ENCODE assay signal across 1 cellular context in genomic region chr1:20194770-20195463, GRCh38.
TF ChIP-seq lines count a peak whose summit lies in the region.

No MANE protein-coding gene starts in this region.

TF ChIP-seq in K562, 482 proteins besides CTCF, POLR2A, EP300 and RAD21 (continued from another document and continues in another):
- TF ChIP-seq ZBTB40 (IDR thresholded peaks at IDR 0.05) (0 out of 2 replicates have a peak, but pooled peaks have one; percentile 19), ZBTB40 (CRISPR knock-in tag; IDR thresholded peaks at IDR 0.05) (no peak), CUX1 (CRISPR knock-in tag; IDR thresholded peaks at IDR 0.05) (no peak), HDGF (IDR thresholded peaks at IDR 0.05) (no peak), HMBOX1 (IDR thresholded peaks at IDR 0.05) (peak; percentile 78; the same call in 1 of the 2 replicates), ZNF766 (CRISPR knock-in tag; conservative IDR thresholded peaks at IDR 0.05) (0 out of 2 replicates have a peak, but pooled peaks have one; percentile 32), MYNN (IDR thresholded peaks at IDR 0.05) (0 out of 2 replicates have a peak, but pooled peaks have one; percentile 12), MYNN (CRISPR knock-in tag; IDR thresholded peaks at IDR 0.05) (no peak), NRF1 (conservative IDR thresholded peaks at IDR 0.05 in 1 of 2, IDR thresholded peaks at IDR 0.05 in 1 of 2) (peak in 1 of 2 experiments; percentile 28; a peak in 2 of 4 replicates), FOS (IDR thresholded peaks at IDR 0.05; ENCODE audit: extremely low read depth, insufficient read length) (no peak), TFAM (CRISPR knock-in tag; conservative IDR thresholded peaks at IDR 0.05) (no peak), TOE1 (IDR thresholded peaks at IDR 0.05; ENCODE audit: borderline replicate concordance) (0 out of 2 replicates have a peak, but pooled peaks have one; percentile 32), TOE1 (CRISPR knock-in tag; IDR thresholded peaks at IDR 0.05; ENCODE audit: borderline replicate concordance, low read depth) (no peak), RB1 (IDR thresholded peaks at IDR 0.05; ENCODE audit: low read depth) (0 out of 2 replicates have a peak, but pooled peaks have one; percentile 23), MYC (IDR thresholded peaks at IDR 0.05; ENCODE audit: low read depth, low read length) (peak; percentile 60; the same call in 1 of the 2 replicates), MYC (CRISPR knock-in tag; IDR thresholded peaks at IDR 0.05; ENCODE audit: borderline replicate concordance, low read depth) (no peak), MCM2 (IDR thresholded peaks at IDR 0.05; ENCODE audit: low read depth) (no peak), ZNF280A (IDR thresholded peaks at IDR 0.05; ENCODE audit: low read depth, partially characterized antibody) (no peak), SMARCA5 (IDR thresholded peaks at IDR 0.05) (no peak), ID3 (CRISPR knock-in tag; IDR thresholded peaks at IDR 0.05) (no peak), ID3 (tag; IDR thresholded peaks at IDR 0.05) (no peak), SOX6 (IDR thresholded peaks at IDR 0.05) (0 out of 2 replicates have a peak, but pooled peaks have one; percentile 16), POLR2H (tag; IDR thresholded peaks at IDR 0.05; ENCODE audit: low read depth) (peak; percentile 65), LEF1 (IDR thresholded peaks at IDR 0.05) (0 out of 2 replicates have a peak, but pooled peaks have one; percentile 15), ZNF778 (CRISPR knock-in tag; IDR thresholded peaks at IDR 0.05) (no peak), SMAD4 (CRISPR knock-in tag; conservative IDR thresholded peaks at IDR 0.05) (peak; percentile 83), SREBF2 (CRISPR knock-in tag; IDR thresholded peaks at IDR 0.05) (no peak), DMBX1 (CRISPR knock-in tag; IDR thresholded peaks at IDR 0.05; ENCODE audit: borderline replicate concordance) (peak; percentile 81; the same call in 1 of the 2 replicates), ATF7 (IDR thresholded peaks at IDR 0.05) (peak; percentile 23; the same call in 1 of the 2 replicates), ZNF134 (CRISPR knock-in tag; conservative IDR thresholded peaks at IDR 0.05) (no peak), KLF16 (IDR thresholded peaks at IDR 0.05) (peak; percentile 42; the same call in 1 of the 2 replicates), JUND (IDR thresholded peaks at IDR 0.05; ENCODE audit: borderline replicate concordance, low read depth, low read length) (0 out of 2 replicates have a peak, but pooled peaks have one; percentile 35), JUND (tag; IDR thresholded peaks at IDR 0.05; ENCODE audit: borderline replicate concordance, low read depth, low read length) (peak; percentile 51; the same call in 1 of the 3 replicates), CC2D1A (IDR thresholded peaks at IDR 0.05) (0 out of 2 replicates have a peak, but pooled peaks have one; percentile 33), HDAC2 (IDR thresholded peaks at IDR 0.05) (0 out of 2 replicates have a peak, but pooled peaks have one; percentile 48), ZNF644 (tag; IDR thresholded peaks at IDR 0.05; ENCODE audit: low read depth) (0 out of 2 replicates have a peak, but pooled peaks have one; percentile 21), TFE3 (CRISPR knock-in tag; IDR thresholded peaks at IDR 0.05) (no peak), HINFP (tag; conservative IDR thresholded peaks at IDR 0.05; ENCODE audit: low read depth) (no peak), ZNF232 (CRISPR knock-in tag; IDR thresholded peaks at IDR 0.05) (0 out of 2 replicates have a peak, but pooled peaks have one; percentile 16), KDM1A (IDR thresholded peaks at IDR 0.05) (0 out of 4 replicates have a peak, but pooled peaks of 1 of the 2 experiments have one; percentile 19), ZC3H4 (CRISPR knock-in tag; IDR thresholded peaks at IDR 0.05; ENCODE audit: borderline replicate concordance) (no peak), XRCC5 (IDR thresholded peaks at IDR 0.05; ENCODE audit: low read depth, low read length) (peak; percentile 88), TEAD4 (IDR thresholded peaks at IDR 0.05; ENCODE audit: low read length) (no peak; the same call in 1 of the 2 replicates), TEAD4 (CRISPR knock-in tag; IDR thresholded peaks at IDR 0.05; ENCODE audit: borderline replicate concordance) (no peak), SMC3 (conservative IDR thresholded peaks at IDR 0.05; ENCODE audit: insufficient read depth, low read depth, low read length) (peak; percentile 87)
